ENCODE assay signal across 14 cellular contexts in the genomic region with DNA sequence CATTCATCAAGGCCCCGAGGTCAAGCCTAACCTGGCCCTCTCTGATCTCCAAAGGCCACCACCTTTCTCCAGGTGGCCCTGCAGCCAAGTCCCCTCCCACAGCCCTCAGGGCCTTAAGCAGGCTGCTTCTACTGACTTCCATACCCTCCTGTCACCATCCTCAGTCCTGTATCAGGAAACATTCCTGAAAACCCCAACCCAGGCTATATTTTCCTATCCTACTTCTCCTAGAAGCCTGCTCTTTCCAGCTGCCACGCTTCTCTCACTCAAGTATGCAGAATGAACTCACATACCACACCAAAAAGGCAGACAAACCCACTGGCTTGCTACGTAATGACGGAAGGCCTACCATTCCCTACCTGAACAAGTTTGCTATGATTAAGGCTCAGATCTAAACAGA.
"Had no signal": no experiment of that assay in that cellular context is flagged by ENCODE, and none has a peak within 500 bp of the region (broad histone marks: within the 10 kb centered on the region; RNA-seq: fewer than 3 reads in every experiment).

No MANE protein-coding gene starts in this region.

- H3K27ac Mint-ChIP-seq: stimulated activated naive CD8-positive, alpha-beta T cell treated with anti-CD3 and anti-CD28 coated beads, Interleukin-15, Interleukin-2, amounts not matched to agents 100 ng/mL and 50 ng/mL, for 24 hours had no signal

- ATAC-seq: left lung, sciatic nerve, SK-N-SH treated with all-trans-retinoic acid at 6 μM for 48 hours had no signal

- H3K9me3 ChIP-seq: esophagus squamous epithelium, left lung, testis had no signal

- H3K4me1 ChIP-seq: left lung, testis had no signal

- H3K27ac ChIP-seq: left lung, testis had no signal

- H3K27me3 ChIP-seq: esophagus squamous epithelium, left lung, testis had no signal

- H3K27me3 Mint-ChIP-seq: brain; stimulated activated naive CD8-positive, alpha-beta T cell treated with anti-CD3 and anti-CD28 coated beads, Interleukin-15, Interleukin-2, amounts not matched to agents 100 ng/mL and 50 ng/mL, for 24 hours had no signal

- H3K4me1 Mint-ChIP-seq: brain had no signal

- H3K9me3 Mint-ChIP-seq: brain; stimulated activated naive CD8-positive, alpha-beta T cell treated with anti-CD3 and anti-CD28 coated beads, Interleukin-15, Interleukin-2, amounts not matched to agents 100 ng/mL and 50 ng/mL, for 24 hours had no signal

- DNase-seq: activated effector memory CD4-positive, alpha-beta T cell treated with anti-CD3 and anti-CD28 coated beads, Interleukin-2, amount 50 U/mL, for 16 hours; activated T-cell treated with anti-CD3 and anti-CD28 coated beads for 4 hours; esophagus squamous epithelium; foreskin fibroblast; head of caudate nucleus; left lung; mesendoderm; SHP77; stimulated activated CD4-positive, alpha-beta T cell treated with anti-CD3 and anti-CD28 coated beads, Interleukin-12 subunit alpha, Interleukin-12 subunit beta, amount 100 ng/mL, for 4 hours; testis had no signal

- H3K4me3 Mint-ChIP-seq: brain; stimulated activated naive CD8-positive, alpha-beta T cell treated with anti-CD3 and anti-CD28 coated beads, Interleukin-15, Interleukin-2, amounts not matched to agents 100 ng/mL and 50 ng/mL, for 24 hours had no signal

- H3K4me3 ChIP-seq: esophagus squamous epithelium, left lung, testis had no signal
